ENCODE assay signal across 5 cellular contexts in the genomic region with DNA sequence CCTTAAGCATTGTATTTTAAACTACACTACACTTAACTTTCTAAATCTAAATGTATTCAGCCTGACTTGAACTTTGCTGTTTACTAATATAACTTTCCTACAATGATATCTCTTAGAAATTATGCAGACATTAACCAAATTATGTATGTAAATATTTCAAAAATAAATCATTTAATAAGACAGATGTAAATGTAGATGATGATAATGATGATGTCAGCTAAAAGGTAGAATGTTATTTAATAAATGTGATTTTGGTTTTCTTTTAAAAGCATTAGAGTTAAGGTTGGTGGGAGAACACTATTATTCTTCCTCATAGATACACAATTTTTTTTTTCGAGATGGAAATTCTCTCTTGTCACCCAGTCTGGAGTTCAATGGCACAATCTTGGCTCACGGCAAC.
"Had no signal": no experiment of that assay in that cellular context is flagged by ENCODE, and none has a peak within 500 bp of the region (broad histone marks: within the 10 kb centered on the region; RNA-seq: fewer than 3 reads in every experiment).

No MANE protein-coding gene starts in this region.

- ATAC-seq: activated naive CD8-positive, alpha-beta T cell treated with anti-CD3 and anti-CD28 coated beads, Interleukin-2, amount 50 U/mL, for 24 hours; activated T-cell treated with anti-CD3 and anti-CD28 coated beads, Interleukin-2, amount 50 U/mL, for 4 hours; PC-3; SK-N-SH treated with all-trans-retinoic acid at 6 μM for 48 hours had no signal

- FAIRE-seq: bronchial epithelial cell had no signal
